ENCODE assay signal across 8 cellular contexts in the genomic region with DNA sequence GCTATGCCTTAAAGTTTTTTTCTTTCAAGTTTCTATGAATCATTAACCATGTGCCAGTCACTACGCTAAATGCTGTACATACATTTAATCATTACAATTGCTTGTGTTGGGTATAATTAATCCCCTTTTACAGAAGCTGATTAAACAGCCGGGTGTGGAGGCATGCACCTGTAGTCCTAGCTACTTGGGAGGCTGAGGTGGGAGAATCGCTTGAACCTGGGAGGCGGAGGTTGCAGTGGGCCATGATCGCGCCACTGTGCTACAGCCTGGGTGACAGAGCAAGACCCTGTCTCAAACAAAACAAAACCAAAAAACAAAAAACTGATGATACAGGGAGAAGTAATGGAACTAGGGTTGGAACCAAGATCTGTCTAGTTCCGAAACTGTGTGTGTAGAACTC. TPM values are rescaled to one million over a fixed set of nuclear protein-coding genes. Genes with fewer than 3 reads are reported as not detected.
DNase-seq lines count a peak whose midpoint lies in the region; ATAC-seq and TF ChIP-seq lines count a peak whose summit lies in the region.

No MANE protein-coding gene starts in this region.

- no TSS peak for BruUV-seq in MCF 10A (replicated peaks; lab: Mats Ljungman, UMichigan)

- POLR2A ChIA-PET in MCF 10A (lab: Yijun Ruan, JAX): interaction anchor here (0.9 to 4.7 kb wide), 10 partner anchors 7 to 258 kb away, joined by 3 to 56 read pairs (median 4); no protein-coding TSS in a partner anchor
- POLR2A ChIA-PET in naive thymus-derived CD4-positive, alpha-beta T cell (lab: Charles Lee): interaction anchor here (0.6 to 2.2 kb wide), 5 partner anchors 29 to 265 kb away, joined by 3 to 8 read pairs (median 4); a partner anchor contains a TSS

- H3K9me3 ChIP-seq in left ventricle myocardium inferior (replicated peaks): no peaks in the 10 kb centered on the region
- H3K9me3 ChIP-seq in naive thymus-derived CD4-positive, alpha-beta T cell (ENCODE audit: control insufficient read depth in 2 of 3, low read length in 3 of 3): no peaks in the 10 kb centered on the region

- peak overlapping the region; percentile 80 for H3K4me3 Mint-ChIP-seq in MCF 10A (ENCODE audit: unreplicated experiment)
- peak overlapping the region; percentile 79 to 93 (median 89) for H3K4me3 Mint-ChIP-seq in naive thymus-derived CD4-positive, alpha-beta T cell

- peaks cover 70% of the 10 kb centered on the region for H3K4me1 ChIP-seq in left ventricle myocardium inferior
- peaks cover 19 to 21% of the 10 kb centered on the region in 2 donors for H3K4me1 ChIP-seq in naive thymus-derived CD4-positive, alpha-beta T cell (ENCODE audit: control insufficient read depth in 2 of 2, insufficient read depth in 2 of 2, low read length in 2 of 2)

- no peaks in the 10 kb centered on the region for H3K36me3 Mint-ChIP-seq in MCF 10A (ENCODE audit: insufficient read depth, unreplicated experiment)
- peaks cover 0 to 4% (median 0%) of the 10 kb centered on the region in 5 donors for H3K36me3 Mint-ChIP-seq in naive thymus-derived CD4-positive, alpha-beta T cell

- H3K4me1 Mint-ChIP-seq in MCF 10A (ENCODE audit: insufficient read depth, unreplicated experiment): peaks cover 24% of the 10 kb centered on the region
- peaks cover 18 to 52% (median 47%) of the 10 kb centered on the region in 7 donors for H3K4me1 Mint-ChIP-seq in naive thymus-derived CD4-positive, alpha-beta T cell

- ATAC-seq in left cardiac atrium: no peak
- ATAC-seq in naive thymus-derived CD4-positive, alpha-beta T cell: no peak
- ATAC-seq in HG02642 (IDR thresholded peaks at IDR 0.05; ENCODE audit: poor library complexity, unreplicated experiment): no peak

- no peak for DNase-seq in left ventricle myocardium inferior
- DNase-seq in left cardiac atrium: no peak
- no peak for DNase-seq in MCF 10A (ENCODE audit: unreplicated experiment)
- DNase-seq in naive thymus-derived CD4-positive, alpha-beta T cell: no peak
- DNase-seq in NCI-H510A treated with DMSO at 0.1 percent for 48 hours (lab: John Stamatoyannopoulos, UW): no peak
- DNase-seq in RKO (ENCODE audit: low spot score): no peak
- no peak for DNase-seq in NCI-H2029 (lab: John Stamatoyannopoulos, UW)

- H3K27me3 ChIP-seq in left ventricle myocardium inferior (ENCODE audit: low read depth): no peaks in the 10 kb centered on the region
- H3K27me3 ChIP-seq in naive thymus-derived CD4-positive, alpha-beta T cell (ENCODE audit: control insufficient read depth in 2 of 2, insufficient read depth in 2 of 2, low read length in 2 of 2): no peaks in the 10 kb centered on the region

- H3K27ac Mint-ChIP-seq in MCF 10A (ENCODE audit: low read depth, unreplicated experiment): peak overlapping the region; percentile 82
- peak overlapping the region; percentile 91 to 99 (median 97) for H3K27ac Mint-ChIP-seq in naive thymus-derived CD4-positive, alpha-beta T cell

- no peaks in the 10 kb centered on the region for H3K36me3 ChIP-seq in left ventricle myocardium inferior
- H3K36me3 ChIP-seq in naive thymus-derived CD4-positive, alpha-beta T cell (ENCODE audit: control insufficient read depth in 2 of 3, insufficient read depth in 3 of 3, low read length in 3 of 3): no peaks in the 10 kb centered on the region

- peak overlapping the region; percentile 99 for H3K27ac ChIP-seq in left ventricle myocardium inferior (replicated peaks)
- H3K27ac ChIP-seq in naive thymus-derived CD4-positive, alpha-beta T cell (ENCODE audit: low read depth, low read length): peak overlapping the region; percentile 96

- intact Hi-C loops in left ventricle myocardium inferior (cut with micrococcal nuclease): loop anchor here (2.0 kb wide), 1 partner anchor 37 kb away; no protein-coding TSS in a partner anchor
- intact Hi-C loops in left cardiac atrium (cut with DNase I): loop anchor here (2.0 to 5.0 kb wide), 2 partner anchors 37 kb away; no protein-coding TSS in a partner anchor
- intact Hi-C loops in MCF 10A (cut with micrococcal nuclease): loop anchor here (1.0 to 10.0 kb wide), 3 partner anchors 21 to 257 kb away; no protein-coding TSS in a partner anchor
- intact Hi-C loops in naive thymus-derived CD4-positive, alpha-beta T cell (cut with micrococcal nuclease): loop anchor here (1.0 to 10.0 kb wide), 16 partner anchors 92 to 1299 kb away; a partner anchor contains a TSS

- H3K4me3 ChIP-seq in left ventricle myocardium inferior: no peak overlapping the region
- H3K4me3 ChIP-seq in naive thymus-derived CD4-positive, alpha-beta T cell (ENCODE audit: low read length): no peak overlapping the region

- TF ChIP-seq CTCF in left ventricle myocardium inferior (IDR thresholded peaks at IDR 0.05; ENCODE audit: borderline replicate concordance) (no peak), MCF 10A (IDR thresholded peaks at IDR 0.05; ENCODE audit: unreplicated experiment) (no peak)

- H3K9me3 Mint-ChIP-seq in MCF 10A (ENCODE audit: unreplicated experiment): no peaks in the 10 kb centered on the region
- no peaks in the 10 kb centered on the region for H3K9me3 Mint-ChIP-seq in naive thymus-derived CD4-positive, alpha-beta T cell

- no peaks in the 10 kb centered on the region for H3K27me3 Mint-ChIP-seq in MCF 10A (ENCODE audit: insufficient read depth, unreplicated experiment)
- peaks cover 0 to 2% (median 0%) of the 10 kb centered on the region in 5 donors for H3K27me3 Mint-ChIP-seq in naive thymus-derived CD4-positive, alpha-beta T cell

- CTCF ChIA-PET in MCF 10A (lab: Yijun Ruan, JAX): interaction anchor here (0.5 to 7.0 kb wide), 10 partner anchors 9 to 258 kb away, joined by 3 to 132 read pairs (median 4); a partner anchor contains a TSS
- CTCF ChIA-PET in naive thymus-derived CD4-positive, alpha-beta T cell (lab: Charles Lee): interaction anchor here (0.5 to 5.0 kb wide), 7 partner anchors 17 to 233 kb away, joined by 3 to 87 read pairs (median 3); a partner anchor contains a TSS

RNA-seq across cellular contexts. Expression of a gene that starts 1.2 kb away (rescaled TPM):
- total RNA-seq in left ventricle myocardium inferior (40.6 TPM), left cardiac atrium (10 to 100 TPM; 30.5 to 33.5 TPM), MCF 10A (2022) (33.8 and 41.6 TPM in 2 replicates)
- 10 to 100 TPM; 27.2 to 40.8 (median 32.0) TPM for total RNA-seq in naive thymus-derived CD4-positive, alpha-beta T cell
- 10 to 100 TPM; 16.9 TPM for polyA plus RNA-seq in naive thymus-derived CD4-positive, alpha-beta T cell

RNA-seq across cellular contexts. Expression of a gene that starts 20.4 kb away (rescaled TPM):
- total RNA-seq in left ventricle myocardium inferior: not detected
- total RNA-seq in left cardiac atrium: not detected
- 0.74 and 1.4 TPM in 2 replicates for total RNA-seq in MCF 10A (2022)
- total RNA-seq in naive thymus-derived CD4-positive, alpha-beta T cell: 1 to 10 TPM in 1 of 5 experiments, not detected in 4; 2.5 TPM
- not detected for polyA plus RNA-seq in naive thymus-derived CD4-positive, alpha-beta T cell
